Comparison of ENCODE assay signal across 8 cellular contexts in genomic region chr7:100477871-100478248, GRCh38. TPM values are rescaled to one million over a fixed set of nuclear protein-coding genes. Genes with fewer than 3 reads are reported as not detected.
DNase-seq lines count a peak whose midpoint lies in the region; ATAC-seq and TF ChIP-seq lines count a peak whose summit lies in the region.

No MANE protein-coding gene starts in this region.

- H3K36me3 ChIP-seq in ES-I3 (ENCODE audit: insufficient read depth, low read length) (no peaks in the 10 kb centered on the region), SJSA1 (peaks cover 41% of the 10 kb centered on the region)

- ATAC-seq in HG02798 (IDR thresholded peaks at IDR 0.05; ENCODE audit: poor library complexity, unreplicated experiment): no peak

- H3K9me3 ChIP-seq in ES-I3 (ENCODE audit: control insufficient read depth, insufficient read depth, low read length): no peaks in the 10 kb centered on the region
- H3K9me3 ChIP-seq in SJSA1 (replicated peaks): no peaks in the 10 kb centered on the region

- DNase-seq in SJSA1 (ENCODE audit: low read depth in 1 of 2, low spot score in 2 of 2) (no peak), fibroblast of pulmonary artery (ENCODE audit: low read depth) (no peak), retinal pigment epithelial cell (ENCODE audit: low read depth) (no peak), RKO (ENCODE audit: low spot score) (no peak), NCI-H2227 treated with DMSO at 0.1 percent for 48 hours (lab: John Stamatoyannopoulos, UW) (no peak), kidney tubule cell (ENCODE audit: low spot score) (no peak)

- H3K9ac ChIP-seq in ES-I3 (ENCODE audit: low read depth, low read length): peak overlapping the region; percentile 83

- H3K4me3 ChIP-seq in SJSA1 (peak overlapping the region; percentile 83), fibroblast of pulmonary artery (replicated peaks; ENCODE audit: low read depth, low read length) (peak overlapping the region; percentile 93), retinal pigment epithelial cell (ENCODE audit: low read length) (peak overlapping the region; percentile 91)

- no peaks in the 10 kb centered on the region for H3K27me3 ChIP-seq in SJSA1 (replicated peaks)

- TF ChIP-seq CTCF in fibroblast of pulmonary artery (IDR thresholded peaks at IDR 0.05; ENCODE audit: low read length, missing control alignments) (no peak), retinal pigment epithelial cell (conservative IDR thresholded peaks at IDR 0.05; ENCODE audit: low read depth, low read length) (no peak)

- peaks cover 8% of the 10 kb centered on the region; the same call in 1 of the 2 replicates for H3K4me1 ChIP-seq in ES-I3 (ENCODE audit: insufficient read depth, low read length)
- H3K4me1 ChIP-seq in SJSA1 (replicated peaks): peaks cover 19% of the 10 kb centered on the region

- H3K27ac ChIP-seq in SJSA1: no peak overlapping the region

RNA-seq across cellular contexts. Expression of gene TSC22D4, which starts 1.2 kb away (rescaled TPM):
- total RNA-seq in SJSA1 (2014; rRNA removed; shearing (Covaris generic)): 25.3 and 32.7 TPM in 2 replicates

RNA-seq across cellular contexts. Expression of gene NYAP1, which starts 5.9 kb away (rescaled TPM):
- total RNA-seq in SJSA1 (2014; rRNA removed; shearing (Covaris generic)): 0.63 and 0.87 TPM in 2 replicates

RNA-seq across cellular contexts. Expression of gene SPACDR, which starts 13.8 kb away (rescaled TPM):
- 0.66 TPM in 1 of 2 replicates, not detected in the other for total RNA-seq in SJSA1 (2014; rRNA removed; shearing (Covaris generic))

RNA-seq across cellular contexts. Expression of gene PPP1R35, which starts 41.6 kb away (rescaled TPM):
- 56.4 and 71.5 TPM in 2 replicates for total RNA-seq in SJSA1 (2014; rRNA removed; shearing (Covaris generic))

RNA-seq across cellular contexts. Expression of gene MEPCE, which starts 48.2 kb away (rescaled TPM):
- 18.2 and 25.6 TPM in 2 replicates for total RNA-seq in SJSA1 (2014; rRNA removed; shearing (Covaris generic))
